1 cellular context compared by ENCODE assay signal in genomic region chr3:126529585-126530170, GRCh38.
TF ChIP-seq lines count a peak whose summit lies in the region.

No MANE protein-coding gene starts in this region.

TF ChIP-seq in K562, 482 proteins besides CTCF, POLR2A, EP300 and RAD21:
- TF ChIP-seq, protein P1, sequence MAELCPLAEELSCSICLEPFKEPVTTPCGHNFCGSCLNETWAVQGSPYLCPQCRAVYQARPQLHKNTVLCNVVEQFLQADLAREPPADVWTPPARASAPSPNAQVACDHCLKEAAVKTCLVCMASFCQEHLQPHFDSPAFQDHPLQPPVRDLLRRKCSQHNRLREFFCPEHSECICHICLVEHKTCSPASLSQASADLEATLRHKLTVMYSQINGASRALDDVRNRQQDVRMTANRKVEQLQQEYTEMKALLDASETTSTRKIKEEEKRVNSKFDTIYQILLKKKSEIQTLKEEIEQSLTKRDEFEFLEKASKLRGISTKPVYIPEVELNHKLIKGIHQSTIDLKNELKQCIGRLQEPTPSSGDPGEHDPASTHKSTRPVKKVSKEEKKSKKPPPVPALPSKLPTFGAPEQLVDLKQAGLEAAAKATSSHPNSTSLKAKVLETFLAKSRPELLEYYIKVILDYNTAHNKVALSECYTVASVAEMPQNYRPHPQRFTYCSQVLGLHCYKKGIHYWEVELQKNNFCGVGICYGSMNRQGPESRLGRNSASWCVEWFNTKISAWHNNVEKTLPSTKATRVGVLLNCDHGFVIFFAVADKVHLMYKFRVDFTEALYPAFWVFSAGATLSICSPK (IDR thresholded peaks at IDR 0.05; ENCODE audit: borderline replicate concordance): no peak
- TF ChIP-seq ILK (tag; IDR thresholded peaks at IDR 0.05; ENCODE audit: borderline replicate concordance, low read depth) (no peak), E2F1 (CRISPR knock-in tag; IDR thresholded peaks at IDR 0.05) (no peak), ZNF263 (CRISPR knock-in tag; IDR thresholded peaks at IDR 0.05; ENCODE audit: borderline replicate concordance) (peak; percentile 42; the same call in 1 of the 2 replicates), ZNF77 (CRISPR knock-in tag; IDR thresholded peaks at IDR 0.05) (no peak)
- TF ChIP-seq, protein P2, sequence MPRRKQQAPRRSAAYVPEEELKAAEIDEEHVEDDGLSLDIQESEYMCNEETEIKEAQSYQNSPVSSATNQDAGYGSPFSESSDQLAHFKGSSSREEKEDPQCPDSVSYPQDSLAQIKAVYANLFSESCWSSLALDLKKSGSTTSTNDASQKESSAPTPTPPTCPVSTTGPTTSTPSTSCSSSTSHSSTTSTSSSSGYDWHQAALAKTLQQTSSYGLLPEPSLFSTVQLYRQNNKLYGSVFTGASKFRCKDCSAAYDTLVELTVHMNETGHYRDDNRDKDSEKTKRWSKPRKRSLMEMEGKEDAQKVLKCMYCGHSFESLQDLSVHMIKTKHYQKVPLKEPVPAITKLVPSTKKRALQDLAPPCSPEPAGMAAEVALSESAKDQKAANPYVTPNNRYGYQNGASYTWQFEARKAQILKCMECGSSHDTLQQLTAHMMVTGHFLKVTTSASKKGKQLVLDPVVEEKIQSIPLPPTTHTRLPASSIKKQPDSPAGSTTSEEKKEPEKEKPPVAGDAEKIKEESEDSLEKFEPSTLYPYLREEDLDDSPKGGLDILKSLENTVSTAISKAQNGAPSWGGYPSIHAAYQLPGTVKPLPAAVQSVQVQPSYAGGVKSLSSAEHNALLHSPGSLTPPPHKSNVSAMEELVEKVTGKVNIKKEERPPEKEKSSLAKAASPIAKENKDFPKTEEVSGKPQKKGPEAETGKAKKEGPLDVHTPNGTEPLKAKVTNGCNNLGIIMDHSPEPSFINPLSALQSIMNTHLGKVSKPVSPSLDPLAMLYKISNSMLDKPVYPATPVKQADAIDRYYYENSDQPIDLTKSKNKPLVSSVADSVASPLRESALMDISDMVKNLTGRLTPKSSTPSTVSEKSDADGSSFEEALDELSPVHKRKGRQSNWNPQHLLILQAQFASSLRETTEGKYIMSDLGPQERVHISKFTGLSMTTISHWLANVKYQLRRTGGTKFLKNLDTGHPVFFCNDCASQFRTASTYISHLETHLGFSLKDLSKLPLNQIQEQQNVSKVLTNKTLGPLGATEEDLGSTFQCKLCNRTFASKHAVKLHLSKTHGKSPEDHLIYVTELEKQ (CRISPR knock-in tag; IDR thresholded peaks at IDR 0.05): no peak
TF ChIP-seq in K562: peak in this region for 1.
